ENCODE assay signal across 1 cellular context in genomic region chr19:50376166-50377050, GRCh38.
A peak's percentile ranks its signal among the peaks of the same experiment; 100 is the strongest.
TF ChIP-seq lines count a peak whose summit lies in the region.

TSS of gene NR1H2 (plus strand) at chr19:50376457. CDS start at chr19:50377606, 1,149 bp downstream.

TF ChIP-seq in HepG2, 621 proteins besides CTCF, POLR2A, EP300 and RAD21 (continued from another document and continues in another):
- TF ChIP-seq DMTF1 (CRISPR knock-in tag; IDR thresholded peaks at IDR 0.05) (0 out of 2 replicates have a peak, but pooled peaks have one; percentile 45), ZNF44 (CRISPR knock-in tag; IDR thresholded peaks at IDR 0.05) (no peak), RXRB (CRISPR knock-in tag; IDR thresholded peaks at IDR 0.05; ENCODE audit: borderline replicate concordance) (peak; percentile 70), MTA3 (CRISPR knock-in tag; IDR thresholded peaks at IDR 0.05) (no peak), REPIN1 (CRISPR knock-in tag; IDR thresholded peaks at IDR 0.05; ENCODE audit: borderline replicate concordance, low read depth) (peak; percentile 54; the same call in 1 of the 2 replicates), ZBTB3 (CRISPR knock-in tag; IDR thresholded peaks at IDR 0.05; ENCODE audit: borderline replicate concordance, low read depth) (peak; percentile 87; the same call in 1 of the 2 replicates), ARNT (IDR thresholded peaks at IDR 0.05) (no peak), MATR3 (CRISPR knock-in tag; IDR thresholded peaks at IDR 0.05) (no peak), PHF8 (CRISPR knock-in tag; IDR thresholded peaks at IDR 0.05) (peak; percentile 75), ZNF431 (CRISPR knock-in tag; IDR thresholded peaks at IDR 0.05; ENCODE audit: borderline replicate concordance, low read depth) (no peak), HNRNPLL (IDR thresholded peaks at IDR 0.05; ENCODE audit: low read depth, low read length, poor library complexity, severe bottlenecking) (peak; percentile 79), PREB (CRISPR knock-in tag; IDR thresholded peaks at IDR 0.05) (no peak), RORA (CRISPR knock-in tag; IDR thresholded peaks at IDR 0.05) (no peak), FOSL1 (CRISPR knock-in tag; IDR thresholded peaks at IDR 0.05; ENCODE audit: borderline replicate concordance) (no peak), SIX1 (CRISPR knock-in tag; IDR thresholded peaks at IDR 0.05; ENCODE audit: borderline replicate concordance) (peak; percentile 35; the same call in 1 of the 2 replicates), CHCHD3 (CRISPR knock-in tag; IDR thresholded peaks at IDR 0.05) (no peak), ARID4A (CRISPR knock-in tag; IDR thresholded peaks at IDR 0.05; ENCODE audit: borderline replicate concordance) (peak; percentile 91), TP53 (CRISPR knock-in tag; conservative IDR thresholded peaks at IDR 0.05) (peak; percentile 13; the same call in 1 of the 2 replicates), SKI (IDR thresholded peaks at IDR 0.05; ENCODE audit: partially characterized antibody) (no peak), U2AF1 (optimal IDR thresholded peaks at IDR 0.05; ENCODE audit: low read depth, low read length) (peak; percentile 77), JARID2 (CRISPR knock-in tag; IDR thresholded peaks at IDR 0.05; ENCODE audit: insufficient replicate concordance) (peak; percentile 43), ZHX2 (IDR thresholded peaks at IDR 0.05; ENCODE audit: low read depth) (peak; percentile 90), ZHX2 (CRISPR knock-in tag; IDR thresholded peaks at IDR 0.05; ENCODE audit: borderline replicate concordance) (no peak), CHD2 (IDR thresholded peaks at IDR 0.05; ENCODE audit: low read depth, low read length) (peak; percentile 59; the same call in 1 of the 2 replicates), KDM1A (CRISPR knock-in tag; IDR thresholded peaks at IDR 0.05) (no peak), ZNF547 (CRISPR knock-in tag; IDR thresholded peaks at IDR 0.05) (peak; percentile 64), ZNF503 (CRISPR knock-in tag; IDR thresholded peaks at IDR 0.05) (no peak), ZNF558 (CRISPR knock-in tag; IDR thresholded peaks at IDR 0.05; ENCODE audit: borderline replicate concordance) (no peak), ZNF589 (CRISPR knock-in tag; conservative IDR thresholded peaks at IDR 0.05) (no peak), PHF5A (CRISPR knock-in tag; IDR thresholded peaks at IDR 0.05; ENCODE audit: low read depth, unreplicated experiment) (peak; percentile 63), POLR2AphosphoS5 (IDR thresholded peaks at IDR 0.05; ENCODE audit: low read depth, low read length) (peak; percentile 81), CCAR2 (optimal IDR thresholded peaks at IDR 0.05; ENCODE audit: low read depth, low read length) (peak; percentile 91), SNAI1 (CRISPR knock-in tag; IDR thresholded peaks at IDR 0.05; ENCODE audit: borderline replicate concordance) (no peak), CREB3 (CRISPR knock-in tag; IDR thresholded peaks at IDR 0.05) (no peak), MAFF (IDR thresholded peaks at IDR 0.05; ENCODE audit: low read depth, low read length) (no peak), RCOR2 (CRISPR knock-in tag; IDR thresholded peaks at IDR 0.05) (no peak), GATAD2A (CRISPR knock-in tag; IDR thresholded peaks at IDR 0.05) (peak; percentile 75; the same call in 1 of the 2 replicates), HINFP (CRISPR knock-in tag; IDR thresholded peaks at IDR 0.05; ENCODE audit: low read depth) (0 out of 2 replicates have a peak, but pooled peaks have one; percentile 77), ZSCAN21 (CRISPR knock-in tag; IDR thresholded peaks at IDR 0.05; ENCODE audit: borderline replicate concordance) (peak; percentile 17; the same call in 1 of the 2 replicates), E2F1 (CRISPR knock-in tag; IDR thresholded peaks at IDR 0.05) (no peak), RBM22 (optimal IDR thresholded peaks at IDR 0.05; ENCODE audit: low read length) (no peak), RNF2 (conservative IDR thresholded peaks at IDR 0.05; ENCODE audit: low read depth) (no peak), POLR2AphosphoS2 (IDR thresholded peaks at IDR 0.05; ENCODE audit: low read depth, low read length) (no peak)
